9 cellular contexts compared by ENCODE assay signal in the genomic region with DNA sequence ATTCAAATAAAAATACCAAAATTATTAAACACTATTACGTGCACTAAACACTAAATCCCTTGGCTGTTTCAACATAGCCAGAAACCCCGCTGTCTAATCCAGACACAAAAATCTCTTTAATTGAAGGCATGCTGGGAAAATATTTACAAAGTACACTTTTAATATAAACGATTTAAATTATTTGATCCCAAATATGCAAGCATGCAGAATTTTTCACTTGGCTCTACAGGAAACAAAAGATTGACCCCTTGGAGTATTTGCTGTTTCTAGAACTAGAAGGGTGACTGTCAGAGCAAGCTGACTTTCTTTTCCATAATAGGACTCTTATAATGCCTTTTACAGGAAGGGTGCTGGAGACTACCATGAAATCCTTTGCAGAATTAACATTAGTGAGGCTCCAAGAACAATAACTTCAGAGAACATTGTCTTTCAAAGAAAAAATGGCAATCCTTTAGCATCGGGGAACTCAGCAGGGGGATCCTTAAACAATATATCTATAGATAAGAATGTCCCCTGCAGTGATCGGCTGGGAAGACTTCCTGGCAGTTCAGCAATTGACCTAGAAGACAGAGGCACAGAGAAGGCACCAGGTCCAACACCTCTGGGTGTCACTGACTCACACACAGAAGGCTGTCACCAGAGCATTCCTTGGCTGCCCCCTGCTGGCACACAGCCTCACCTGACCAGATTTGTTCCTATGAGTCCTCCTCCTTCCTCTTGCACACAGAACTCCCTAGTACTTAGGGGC. TPM values are rescaled to one million over a fixed set of nuclear protein-coding genes. Genes with fewer than 3 reads are reported as not detected.
DNase-seq lines count a peak whose midpoint lies in the region; ATAC-seq and TF ChIP-seq lines count a peak whose summit lies in the region.
"Had no signal": no experiment of that assay in that cellular context is flagged by ENCODE, and none has a peak within 500 bp of the region (broad histone marks: within the 10 kb centered on the region; RNA-seq: fewer than 3 reads in every experiment).

No MANE protein-coding gene starts in this region.

- H3K27ac ChIP-seq in heart right ventricle, result peak overlapping the region in 3 of 10 donors; percentile 6 to 70 (median 19)

- no peaks in the 10 kb centered on the region for H3K27me3 ChIP-seq in heart right ventricle

- WGBS in heart right ventricle, 2 donors, result 60 to 72% methylated on average over 5 of the region's 5 CpGs

- DNase-seq in ELF-1 (ENCODE audit: low read depth, low spot score) (peak; percentile 75), HUDEP-2 (lab: John Stamatoyannopoulos, UW; ENCODE audit: unreplicated experiment in 76 of 76) (peak in 65 of 76 experiments; percentile 1 to 83 (median 52)), RKO (ENCODE audit: low spot score) (peak; percentile 70), heart right ventricle (peak; percentile 67 to 74), retina (peak; percentile 59), dedifferentiated amniotic fluid mesenchymal stem cell (ENCODE audit: extremely low spot score) (no peak)
- peak; percentile 42 for DNase-seq in activated gamma-delta T cell treated with anti-CD3 and anti-CD28 coated beads, Interleukin-2, amount 50 U/mL, for 16 hours (ENCODE audit: low read depth)

- no peak overlapping the region for H3K4me3 ChIP-seq in heart right ventricle

- peaks cover 0 to 100% (median 38%) of the 10 kb centered on the region in 9 donors for H3K36me3 ChIP-seq in heart right ventricle

- peaks cover 0 to 21% (median 13%) of the 10 kb centered on the region in 9 donors for H3K4me1 ChIP-seq in heart right ventricle

- H3K9me3 ChIP-seq in heart right ventricle, result no peaks in the 10 kb centered on the region

- intact Hi-C loops in heart right ventricle (cut with DNase I), result loop anchor here in 7 of 10 donors (1.0 to 10.0 kb wide), 3 partner anchors 182 to 185 kb away; no protein-coding TSS in a partner anchor

- TF ChIP-seq CTCF in heart right ventricle (IDR thresholded peaks at IDR 0.05), result peak; percentile 47 to 74 (median 65)

- ATAC-seq in GM21526 (IDR thresholded peaks at IDR 0.05; ENCODE audit: low FRiP score, unreplicated experiment) (peak; percentile 97), heart right ventricle (peak; percentile 71 to 83 (median 79))

RNA-seq across cellular contexts. Expression of gene MRLN, which starts 55.8 kb away (rescaled TPM):
- not detected for total RNA-seq in heart right ventricle
- not detected for polyA plus RNA-seq in heart right ventricle
- total RNA-seq: mononuclear cell had no signal
